In genomic region chr17:82018152-82019041, GRCh38 we compare ENCODE assay signal across 2 cellular contexts.
A peak's percentile ranks its signal among the peaks of the same experiment; 100 is the strongest.
TF ChIP-seq lines count a peak whose summit lies in the region.

No MANE protein-coding gene starts in this region.

TF ChIP-seq in K562, 482 proteins besides CTCF, POLR2A, EP300 and RAD21:
- peak; percentile 54 for TF ChIP-seq PKNOX1 (IDR thresholded peaks at IDR 0.05)
- TF ChIP-seq POLR2G (IDR thresholded peaks at IDR 0.05; ENCODE audit: low read depth, low read length), result peak; percentile 53
- no peak for TF ChIP-seq SFPQ (IDR thresholded peaks at IDR 0.05; ENCODE audit: low read depth, low read length)
- peak; percentile 49 for TF ChIP-seq MEIS2 (IDR thresholded peaks at IDR 0.05; ENCODE audit: partially characterized antibody)
- TF ChIP-seq ZNF282 (CRISPR knock-in tag; IDR thresholded peaks at IDR 0.05), result no peak
- peak; percentile 89; the same call in 1 of the 2 replicates for TF ChIP-seq ZBTB9 (CRISPR knock-in tag; IDR thresholded peaks at IDR 0.05)
- no peak for TF ChIP-seq BACH1 (tag; IDR thresholded peaks at IDR 0.05)
- TF ChIP-seq TRIM28 (IDR thresholded peaks at IDR 0.05), result no peak
- TF ChIP-seq ZNF311 (CRISPR knock-in tag; IDR thresholded peaks at IDR 0.05), result no peak

TF ChIP-seq in GM12891, 5 proteins besides CTCF, POLR2A, EP300 and RAD21:
- no peak for TF ChIP-seq PAX5 (IDR thresholded peaks at IDR 0.05; ENCODE audit: insufficient read depth, low read length, severe bottlenecking)
- TF ChIP-seq POLR2AphosphoS5 (IDR thresholded peaks at IDR 0.05; ENCODE audit: low read depth, low read length), result no peak
- TF ChIP-seq POU2F2 (IDR thresholded peaks at IDR 0.05; ENCODE audit: low read depth, low read length), result no peak
- no peak for TF ChIP-seq TAF1 (IDR thresholded peaks at IDR 0.05; ENCODE audit: low read depth, low read length)
- no peak for TF ChIP-seq SPI1 (IDR thresholded peaks at IDR 0.05; ENCODE audit: low read depth, low read length)
